Comparison of ENCODE assay signal across 1 cellular context in genomic region chr16:66872927-66873684, GRCh38.
A peak's percentile ranks its signal among the peaks of the same experiment; 100 is the strongest.
TF ChIP-seq lines count a peak whose summit lies in the region.

No MANE protein-coding gene starts in this region.

TF ChIP-seq in HepG2, 621 proteins besides CTCF, POLR2A, EP300 and RAD21 (continued from another document and continues in another):
- TF ChIP-seq ZNF142 (CRISPR knock-in tag; IDR thresholded peaks at IDR 0.05): 0 out of 2 replicates have a peak, but pooled peaks have one; percentile 64
- TF ChIP-seq GABPB1 (CRISPR knock-in tag; IDR thresholded peaks at IDR 0.05): peak; percentile 71; the same call in 1 of the 2 replicates
- no peak for TF ChIP-seq ZBTB2 (CRISPR knock-in tag; IDR thresholded peaks at IDR 0.05; ENCODE audit: low read depth)
- no peak for TF ChIP-seq ZNF597 (CRISPR knock-in tag; IDR thresholded peaks at IDR 0.05)
- no peak for TF ChIP-seq HOXA7 (CRISPR knock-in tag; IDR thresholded peaks at IDR 0.05)
- no peak for TF ChIP-seq REST (IDR thresholded peaks at IDR 0.05; ENCODE audit: borderline replicate concordance in 1 of 2, low read depth in 1 of 2, low read length in 2 of 2)
- TF ChIP-seq RORA (CRISPR knock-in tag; IDR thresholded peaks at IDR 0.05): no peak
- TF ChIP-seq CAMTA2 (CRISPR knock-in tag; IDR thresholded peaks at IDR 0.05; ENCODE audit: borderline replicate concordance): no peak
- peak; percentile 94 for TF ChIP-seq ZNF761 (CRISPR knock-in tag; conservative IDR thresholded peaks at IDR 0.05)
- no peak for TF ChIP-seq KAT2B (IDR thresholded peaks at IDR 0.05; ENCODE audit: borderline replicate concordance, low read depth, low read length)
- no peak for TF ChIP-seq ZNF530 (CRISPR knock-in tag; IDR thresholded peaks at IDR 0.05; ENCODE audit: low read depth)
- peak; percentile 42; the same call in 1 of the 2 replicates for TF ChIP-seq ZNF335 (CRISPR knock-in tag; IDR thresholded peaks at IDR 0.05)
- no peak for TF ChIP-seq MATR3 (CRISPR knock-in tag; IDR thresholded peaks at IDR 0.05)
- peak; percentile 93 for TF ChIP-seq TARDBP (CRISPR knock-in tag; IDR thresholded peaks at IDR 0.05)
- no peak for TF ChIP-seq SOX6 (IDR thresholded peaks at IDR 0.05)
- peak; percentile 66 for TF ChIP-seq SOX6 (CRISPR knock-in tag; IDR thresholded peaks at IDR 0.05)
- TF ChIP-seq ZNF740 (CRISPR knock-in tag; IDR thresholded peaks at IDR 0.05): no peak
- peak; percentile 61 for TF ChIP-seq BHLHE40 (IDR thresholded peaks at IDR 0.05; ENCODE audit: low read length)
- 0 out of 2 replicates have a peak, but pooled peaks have one; percentile 57 for TF ChIP-seq ZNF264 (CRISPR knock-in tag; IDR thresholded peaks at IDR 0.05)
- no peak for TF ChIP-seq ZNF766 (CRISPR knock-in tag; IDR thresholded peaks at IDR 0.05; ENCODE audit: borderline replicate concordance)
- no peak for TF ChIP-seq HMGA1 (CRISPR knock-in tag; conservative IDR thresholded peaks at IDR 0.05)
- TF ChIP-seq IRF1 (CRISPR knock-in tag; IDR thresholded peaks at IDR 0.05; ENCODE audit: low read depth): 0 out of 2 replicates have a peak, but pooled peaks have one; percentile 36
- no peak for TF ChIP-seq ETS1 (CRISPR knock-in tag; IDR thresholded peaks at IDR 0.05)
- no peak for TF ChIP-seq ZBTB46 (CRISPR knock-in tag; IDR thresholded peaks at IDR 0.05; ENCODE audit: borderline replicate concordance)
- no peak for TF ChIP-seq FOSL1 (CRISPR knock-in tag; IDR thresholded peaks at IDR 0.05; ENCODE audit: borderline replicate concordance)
- no peak for TF ChIP-seq ELF4 (CRISPR knock-in tag; IDR thresholded peaks at IDR 0.05; ENCODE audit: borderline replicate concordance)
- 0 out of 2 replicates have a peak, but pooled peaks have one; percentile 14 for TF ChIP-seq ZNF251 (CRISPR knock-in tag; IDR thresholded peaks at IDR 0.05)
- TF ChIP-seq BATF2 (CRISPR knock-in tag; IDR thresholded peaks at IDR 0.05): no peak; the same call in 1 of the 2 replicates
- TF ChIP-seq ZNF552 (CRISPR knock-in tag; IDR thresholded peaks at IDR 0.05; ENCODE audit: borderline replicate concordance): 0 out of 2 replicates have a peak, but pooled peaks have one; percentile 21
- no peak for TF ChIP-seq ZNF570 (CRISPR knock-in tag; IDR thresholded peaks at IDR 0.05; ENCODE audit: borderline replicate concordance)
- no peak for TF ChIP-seq NCOA5 (CRISPR knock-in tag; IDR thresholded peaks at IDR 0.05)
- peak; percentile 65 for TF ChIP-seq ASH2L (IDR thresholded peaks at IDR 0.05; ENCODE audit: insufficient read length, low read depth, low read length)
- TF ChIP-seq ATF6 (CRISPR knock-in tag; conservative IDR thresholded peaks at IDR 0.05): no peak
- no peak for TF ChIP-seq ZNF207 (IDR thresholded peaks at IDR 0.05; ENCODE audit: borderline replicate concordance)
- 0 out of 2 replicates have a peak, but pooled peaks have one; percentile 59 for TF ChIP-seq ZHX1 (CRISPR knock-in tag; IDR thresholded peaks at IDR 0.05; ENCODE audit: low read depth)
